ENCODE assay signal across 20 cellular contexts in the genomic region with DNA sequence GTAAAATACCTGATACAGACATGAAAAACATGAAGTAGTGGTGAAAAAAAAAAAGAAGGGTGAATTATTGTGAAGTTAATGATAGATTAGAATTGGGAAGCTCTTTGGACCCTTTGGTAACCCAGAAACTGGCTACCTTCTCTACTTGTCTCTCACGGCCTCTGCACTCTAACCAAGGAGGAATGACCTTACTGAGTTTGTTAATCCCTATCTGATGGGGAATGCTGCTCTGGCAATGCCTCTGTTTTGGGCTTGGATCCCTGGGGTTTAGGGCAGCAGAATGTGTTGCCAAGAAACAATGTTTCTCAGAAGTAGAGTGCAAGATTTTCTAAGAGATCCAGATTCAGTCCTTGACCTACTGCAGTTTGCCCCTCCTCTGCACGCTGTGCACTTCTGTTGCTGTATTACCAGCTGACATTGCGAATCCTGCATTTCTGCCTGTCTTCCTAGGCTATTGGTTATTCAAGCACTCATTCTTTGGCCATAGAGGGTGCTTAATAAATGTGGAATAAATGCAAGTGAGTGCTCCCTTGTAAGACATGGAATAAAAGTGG.
"Had no signal": no experiment of that assay in that cellular context is flagged by ENCODE, and none has a peak within 500 bp of the region (broad histone marks: within the 10 kb centered on the region; RNA-seq: fewer than 3 reads in every experiment).

No MANE protein-coding gene starts in this region.

- H3K4me1 Mint-ChIP-seq: activated B cell treated with CpG ODN at 0.5 μM for 24 hours, immature natural killer cell, nephron had no signal

- H3K27ac Mint-ChIP-seq: activated B cell treated with CpG ODN at 0.5 μM for 24 hours; activated CD8-positive, alpha-beta T cell treated with anti-CD3 and anti-CD28 coated beads, Interleukin-2, amount 10 ng/mL, durations not matched to agents 7 days and 5 days; activated naive CD4-positive, alpha-beta T cell treated with anti-CD3 and anti-CD28 coated beads for 36 hours; activated naive CD8-positive, alpha-beta T cell treated with anti-CD3 and anti-CD28 coated beads, Interleukin-2, amount 50 U/mL, for 24 hours; activated T-cell treated with anti-CD3 and anti-CD28 coated beads, Interleukin-2, amount 50 U/mL, for 24 hours; immature natural killer cell; progenitor cell of endocrine pancreas; T-cell had no signal

- H3K27me3 ChIP-seq: gastroesophageal sphincter, heart left ventricle, right atrium auricular region had no signal

- ATAC-seq: activated CD8-positive, alpha-beta T cell treated with anti-CD3 and anti-CD28 coated beads, Interleukin-2, amount 10 ng/mL, durations not matched to agents 7 days and 5 days; activated naive CD8-positive, alpha-beta T cell treated with anti-CD3 and anti-CD28 coated beads, Interleukin-2, amount 50 U/mL, for 24 hours; gastroesophageal sphincter; heart left ventricle; SK-N-SH treated with all-trans-retinoic acid at 6 μM for 48 hours; T-cell had no signal

- DNase-seq: activated B cell treated with CpG ODN at 0.5 μM for 24 hours; activated CD4-positive, alpha-beta T cell treated with anti-CD3 and anti-CD28 coated beads for 48 hours; activated CD8-positive, alpha-beta T cell treated with anti-CD3 and anti-CD28 coated beads, Interleukin-2, amount 10 ng/mL, durations not matched to agents 7 days and 5 days; activated naive CD4-positive, alpha-beta T cell treated with anti-CD3 and anti-CD28 coated beads for 36 hours; activated naive CD8-positive, alpha-beta T cell treated with anti-CD3 and anti-CD28 coated beads, Interleukin-2, amount 50 U/mL, for 24 hours; activated T-cell treated with anti-CD3 and anti-CD28 coated beads, Interleukin-2, amount 50 U/mL, for 24 hours; heart left ventricle; immature natural killer cell; midbrain; small intestine; stimulated activated CD4-positive, alpha-beta T cell treated with anti-CD3 and anti-CD28 coated beads, Interleukin-15, amount 100 ng/mL, for 24 hours; stimulated activated CD4-positive, alpha-beta T cell treated with anti-CD3 and anti-CD28 coated beads, Interleukin-2, amount 100 ng/mL, for 48 hours; T-cell had no signal

- H3K4me1 ChIP-seq: right atrium auricular region had no signal

- H3K27ac ChIP-seq: gastroesophageal sphincter, heart left ventricle, right atrium auricular region, thoracic aorta had no signal

- H3K4me3 ChIP-seq: gastroesophageal sphincter, heart left ventricle, lung, right atrium auricular region, thoracic aorta had no signal

- H3K4me3 Mint-ChIP-seq: activated B cell treated with CpG ODN at 0.5 μM for 24 hours; activated CD8-positive, alpha-beta T cell treated with anti-CD3 and anti-CD28 coated beads, Interleukin-2, amount 10 ng/mL, durations not matched to agents 7 days and 5 days; activated naive CD4-positive, alpha-beta T cell treated with anti-CD3 and anti-CD28 coated beads for 36 hours; activated naive CD8-positive, alpha-beta T cell treated with anti-CD3 and anti-CD28 coated beads, Interleukin-2, amount 50 U/mL, for 24 hours; activated T-cell treated with anti-CD3 and anti-CD28 coated beads, Interleukin-2, amount 50 U/mL, for 24 hours; immature natural killer cell; nephron; T-cell had no signal

- H3K36me3 ChIP-seq: heart left ventricle, right atrium auricular region had no signal

- H3K27me3 Mint-ChIP-seq: activated T-cell treated with anti-CD3 and anti-CD28 coated beads, Interleukin-2, amount 50 U/mL, for 24 hours; progenitor cell of endocrine pancreas had no signal
